ENCODE assay signal across 1 cellular context in genomic region chr17:75447951-75448856, GRCh38.
TF ChIP-seq lines count a peak whose summit lies in the region.

No MANE protein-coding gene starts in this region.

TF ChIP-seq in K562, 482 proteins besides CTCF, POLR2A, EP300 and RAD21 (continued from another document):
- TF ChIP-seq ZBTB33 (CRISPR knock-in tag; IDR thresholded peaks at IDR 0.05) (peak; percentile 19; the same call in 1 of the 2 replicates), TBL1XR1 (IDR thresholded peaks at IDR 0.05; ENCODE audit: low read length in 2 of 2) (peak in 1 of 2 experiments; percentile 84; a peak in 2 of 4 replicates), ZKSCAN1 (IDR thresholded peaks at IDR 0.05; ENCODE audit: low read depth, low read length) (0 out of 2 replicates have a peak, but pooled peaks have one; percentile 28), YY1 (IDR thresholded peaks at IDR 0.05; ENCODE audit: borderline replicate concordance in 1 of 3, control insufficient read depth in 1 of 3, extremely low read depth in 1 of 3, insufficient read depth in 3 of 3, insufficient read length in 1 of 3, insufficient replicate concordance in 2 of 3, low read depth in 1 of 3, low read length in 2 of 3) (peak; percentile 41 to 94 (median 58)), NR2C2 (CRISPR knock-in tag; IDR thresholded peaks at IDR 0.05) (no peak), NR2C2 (tag; IDR thresholded peaks at IDR 0.05) (peak; percentile 35; the same call in 1 of the 2 replicates), LEF1 (IDR thresholded peaks at IDR 0.05) (peak; percentile 62; the same call in 1 of the 2 replicates), FOXK2 (conservative IDR thresholded peaks at IDR 0.05 in 1 of 2, IDR thresholded peaks at IDR 0.05 in 1 of 2; ENCODE audit: low read depth in 2 of 2) (peak; percentile 58 to 75; a peak in 3 of 4 replicates), CREM (IDR thresholded peaks at IDR 0.05; ENCODE audit: low read depth) (peak; percentile 80; the same call in 1 of the 2 replicates), SOX6 (IDR thresholded peaks at IDR 0.05) (peak; percentile 80), TEAD4 (IDR thresholded peaks at IDR 0.05; ENCODE audit: low read length) (peak; percentile 96), TEAD4 (CRISPR knock-in tag; IDR thresholded peaks at IDR 0.05; ENCODE audit: borderline replicate concordance) (no peak), ADNP (tag; IDR thresholded peaks at IDR 0.05) (0 out of 2 replicates have a peak, but pooled peaks have one; percentile 56), ARID1B (IDR thresholded peaks at IDR 0.05) (peak; percentile 98), PHF21A (IDR thresholded peaks at IDR 0.05; ENCODE audit: borderline replicate concordance, low read depth) (peak; percentile 84; the same call in 1 of the 2 replicates), MEIS2 (IDR thresholded peaks at IDR 0.05; ENCODE audit: partially characterized antibody) (peak; percentile 81), HDAC2 (IDR thresholded peaks at IDR 0.05) (peak; percentile 97), JUN (IDR thresholded peaks at IDR 0.05; ENCODE audit: borderline replicate concordance, low read depth, low read length) (peak; percentile 55; the same call in 1 of the 2 replicates), JUN (CRISPR knock-in tag; IDR thresholded peaks at IDR 0.05; ENCODE audit: borderline replicate concordance) (no peak), STAT5A (IDR thresholded peaks at IDR 0.05; ENCODE audit: borderline replicate concordance, low read length) (peak; percentile 98), RBM25 (IDR thresholded peaks at IDR 0.05; ENCODE audit: low read depth, low read length, severe bottlenecking) (peak; percentile 69), SRSF3 (IDR thresholded peaks at IDR 0.05; ENCODE audit: insufficient read depth, low read length) (no peak), HMGN3 (IDR thresholded peaks at IDR 0.05; ENCODE audit: borderline replicate concordance, extremely low read depth, insufficient read length, low read depth, low read length) (peak; percentile 20), ZFX (CRISPR knock-in tag; IDR thresholded peaks at IDR 0.05) (peak; percentile 47), BACH1 (tag; IDR thresholded peaks at IDR 0.05) (peak; percentile 33; the same call in 1 of the 2 replicates), ZNF707 (CRISPR knock-in tag; conservative IDR thresholded peaks at IDR 0.05) (no peak), MBD2 (IDR thresholded peaks at IDR 0.05; ENCODE audit: borderline replicate concordance, low read depth) (peak; percentile 51; the same call in 1 of the 2 replicates), NRF1 (conservative IDR thresholded peaks at IDR 0.05 in 1 of 2, IDR thresholded peaks at IDR 0.05 in 1 of 2) (peak in 1 of 2 experiments; percentile 30; a peak in 1 of 4 replicates), HNRNPLL (IDR thresholded peaks at IDR 0.05; ENCODE audit: low read depth, low read length, poor library complexity, severe bottlenecking) (peak; percentile 50), NR2C1 (IDR thresholded peaks at IDR 0.05) (no peak), NR2C1 (tag; IDR thresholded peaks at IDR 0.05) (peak; percentile 28; the same call in 1 of the 2 replicates), HES1 (IDR thresholded peaks at IDR 0.05; ENCODE audit: low read depth) (0 out of 2 replicates have a peak, but pooled peaks have one; percentile 54), ZFP91 (CRISPR knock-in tag; IDR thresholded peaks at IDR 0.05) (no peak), ZBTB11 (CRISPR knock-in tag; IDR thresholded peaks at IDR 0.05) (0 out of 6 replicates have a peak, but pooled peaks of 1 of the 3 experiments have one; percentile 57), ARNT (IDR thresholded peaks at IDR 0.05) (peak; percentile 68 to 82), MECOM (CRISPR knock-in tag; IDR thresholded peaks at IDR 0.05) (peak; percentile 88), SAFB2 (IDR thresholded peaks at IDR 0.05; ENCODE audit: borderline replicate concordance, low read depth, low read length, severe bottlenecking) (no peak), HMBOX1 (IDR thresholded peaks at IDR 0.05) (peak; percentile 88), JUND (IDR thresholded peaks at IDR 0.05; ENCODE audit: borderline replicate concordance, low read depth, low read length) (peak; percentile 87), JUND (tag; IDR thresholded peaks at IDR 0.05; ENCODE audit: borderline replicate concordance, low read depth, low read length) (peak; percentile 92; the same call in 2 of the 3 replicates), NBN (IDR thresholded peaks at IDR 0.05; ENCODE audit: low read depth) (peak; percentile 84), MNT (conservative IDR thresholded peaks at IDR 0.05) (0 out of 4 replicates have a peak, but pooled peaks of 1 of the 2 experiments have one; percentile 54), GABPB1 (CRISPR knock-in tag; IDR thresholded peaks at IDR 0.05) (0 out of 2 replicates have a peak, but pooled peaks have one; percentile 26), KLF16 (IDR thresholded peaks at IDR 0.05) (peak; percentile 89), CREB1 (IDR thresholded peaks at IDR 0.05) (peak; percentile 63; the same call in 1 of the 2 replicates), CREB1 (CRISPR knock-in tag; IDR thresholded peaks at IDR 0.05) (no peak), ZBED1 (IDR thresholded peaks at IDR 0.05) (0 out of 2 replicates have a peak, but pooled peaks have one; percentile 63), U2AF2 (optimal IDR thresholded peaks at IDR 0.05; ENCODE audit: low read depth, low read length) (no peak), SMARCE1 (IDR thresholded peaks at IDR 0.05) (peak; percentile 96), L3MBTL2 (IDR thresholded peaks at IDR 0.05) (peak; percentile 8; the same call in 1 of the 2 replicates)
